In genomic region chrY:24611244-24611643, GRCh38 we compare ENCODE assay signal across 2 cellular contexts. TPM values are rescaled to one million over a fixed set of nuclear protein-coding genes. Genes with fewer than 3 reads are reported as not detected.
"Had no signal": no experiment of that assay in that cellular context is flagged by ENCODE, and none has a peak within 500 bp of the region (broad histone marks: within the 10 kb centered on the region; RNA-seq: fewer than 3 reads in every experiment).

No MANE protein-coding gene starts in this region.

RNA-seq across cellular contexts. Expression of gene BPY2B, which starts 6.6 kb away (rescaled TPM):
- total RNA-seq: G401, GM12878 had no signal
